18 cellular contexts compared by ENCODE assay signal in the genomic region with DNA sequence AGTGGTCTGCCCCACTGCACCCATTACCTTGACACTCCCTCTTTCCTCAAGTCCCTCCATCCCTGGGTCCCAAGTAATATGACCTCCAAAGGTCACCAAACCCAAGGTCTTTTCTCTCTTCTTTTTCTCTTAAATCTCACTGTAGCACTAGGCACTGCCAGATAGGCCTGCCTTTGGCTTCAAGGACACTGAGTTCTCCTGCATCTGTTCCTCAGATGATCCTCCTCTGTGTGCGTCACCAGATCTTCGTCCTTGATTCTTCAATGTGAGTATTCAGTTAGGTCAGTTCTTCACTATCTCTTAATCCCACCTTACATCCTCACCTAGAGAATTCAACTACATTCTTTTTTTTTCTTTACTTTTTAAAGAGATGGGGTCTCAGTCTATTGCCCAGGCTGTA.
DNase-seq lines count a peak whose midpoint lies in the region; ATAC-seq and TF ChIP-seq lines count a peak whose summit lies in the region.
"Had no signal": no experiment of that assay in that cellular context is flagged by ENCODE, and none has a peak within 500 bp of the region (broad histone marks: within the 10 kb centered on the region; RNA-seq: fewer than 3 reads in every experiment).

No MANE protein-coding gene starts in this region.

- H3K27ac Mint-ChIP-seq in CD4-positive, alpha-beta T cell: peak overlapping the region; percentile 9
- H3K27ac Mint-ChIP-seq in immature natural killer cell (peak overlapping the region; percentile 90 to 94 (median 93)), chondrocyte (ENCODE audit: unreplicated experiment) (no peak overlapping the region)
- H3K27ac Mint-ChIP-seq: GM23338, nephron had no signal

- H3K4me1 ChIP-seq in DOHH2 (ENCODE audit: control insufficient read depth, low read length): peaks cover 24% of the 10 kb centered on the region
- H3K4me1 ChIP-seq in OCI-LY7 (ENCODE audit: insufficient read depth, low read length, poor library complexity, severe bottlenecking): peaks cover 17% of the 10 kb centered on the region
- H3K4me1 ChIP-seq: psoas muscle had no signal

- intact Hi-C loops in CD4-positive, alpha-beta T cell (cut with DNase I, micrococcal nuclease): no loop called here
- intact Hi-C loops in OCI-LY7 (cut with micrococcal nuclease; ENCODE audit: unreplicated experiment): no loop called here

- no peak for ATAC-seq in CD4-positive, alpha-beta T cell (ENCODE audit: poor library complexity)
- ATAC-seq in GM21515 (IDR thresholded peaks at IDR 0.05; ENCODE audit: unreplicated experiment): no peak
- ATAC-seq: activated CD4-positive, CD25-positive, alpha-beta regulatory T cell treated with anti-CD3 and anti-CD28 coated beads, Interleukin-2, amount 50 U/mL, for 24 hours; activated naive CD4-positive, alpha-beta T cell treated with anti-CD3 and anti-CD28 coated beads, Interleukin-2, amount 50 U/mL, for 72 hours; GM23338; psoas muscle had no signal

- H3K9me3 ChIP-seq in CD4-positive, alpha-beta T cell (ENCODE audit: control insufficient read depth, low read length): no peaks in the 10 kb centered on the region
- H3K9me3 ChIP-seq in DOHH2 (ENCODE audit: control insufficient read depth, insufficient read depth, low read length) (no peaks in the 10 kb centered on the region), OCI-LY7 (ENCODE audit: low read length) (no peaks in the 10 kb centered on the region)
- H3K9me3 ChIP-seq: psoas muscle had no signal

- H3K4me1 Mint-ChIP-seq in CD4-positive, alpha-beta T cell (ENCODE audit: low read depth): peaks cover 41% of the 10 kb centered on the region
- H3K4me1 Mint-ChIP-seq in immature natural killer cell (peaks cover 80 to 81% of the 10 kb centered on the region in 2 donors), chondrocyte (ENCODE audit: low read depth) (no peaks in the 10 kb centered on the region)
- H3K4me1 Mint-ChIP-seq: nephron had no signal

- no peaks in the 10 kb centered on the region for H3K79me2 ChIP-seq in DOHH2 (ENCODE audit: control insufficient read depth, low read length)
- H3K79me2 ChIP-seq in OCI-LY7 (ENCODE audit: insufficient read depth, low read depth, low read length): no peaks in the 10 kb centered on the region

- 0 out of 2 replicates have a peak overlapping the region, but pooled peaks have one; percentile 12 for H3K4me3 ChIP-seq in DOHH2 (ENCODE audit: low read length)
- H3K4me3 ChIP-seq in OCI-LY7 (ENCODE audit: low read depth, low read length, poor library complexity, severe bottlenecking): no peak overlapping the region
- H3K4me3 ChIP-seq: GM23338, psoas muscle had no signal

- H2AFZ ChIP-seq in OCI-LY7 (ENCODE audit: low read length): no peak overlapping the region
- H2AFZ ChIP-seq: GM23338 had no signal

- POLR2A ChIA-PET in CD4-positive, alpha-beta T cell (lab: Charles Lee): no interaction called here
- POLR2A ChIA-PET in OCI-LY7 (lab: Charles Lee): interaction anchor here (0.6 kb wide), 1 partner anchor 107 kb away, joined by 3 read pairs; no protein-coding TSS in a partner anchor

- no peaks in the 10 kb centered on the region for H3K9me3 Mint-ChIP-seq in CD4-positive, alpha-beta T cell
- H3K9me3 Mint-ChIP-seq in immature natural killer cell (peaks cover 4 to 14% (median 7%) of the 10 kb centered on the region in 6 donors), chondrocyte (ENCODE audit: low read depth) (no peaks in the 10 kb centered on the region)

- peak overlapping the region; percentile 52 for H3K4me2 ChIP-seq in DOHH2 (ENCODE audit: low read length)
- 0 out of 2 replicates have a peak overlapping the region, but pooled peaks have one; percentile 11 for H3K4me2 ChIP-seq in OCI-LY7 (ENCODE audit: low read length)
- H3K4me2 ChIP-seq: GM23338 had no signal

- no peak for TF ChIP-seq CTCF in CD4-positive, alpha-beta T cell (IDR thresholded peaks at IDR 0.05)
- TF ChIP-seq CTCF in DOHH2 (IDR thresholded peaks at IDR 0.05; ENCODE audit: low read depth, low read length, poor library complexity, severe bottlenecking) (no peak), OCI-LY7 (conservative IDR thresholded peaks at IDR 0.05; ENCODE audit: low read length) (no peak), chondrocyte (IDR thresholded peaks at IDR 0.05) (no peak)

- H3K27me3 Mint-ChIP-seq in CD4-positive, alpha-beta T cell: no peaks in the 10 kb centered on the region
- peaks cover 7 to 12% (median 9%) of the 10 kb centered on the region in 3 donors for H3K27me3 Mint-ChIP-seq in immature natural killer cell (ENCODE audit: low read depth in 3 of 3)
- no peaks in the 10 kb centered on the region for H3K27me3 Mint-ChIP-seq in chondrocyte (ENCODE audit: low read depth)

- CTCF ChIA-PET in CD4-positive, alpha-beta T cell (lab: Charles Lee): no interaction called here
- CTCF ChIA-PET in OCI-LY7 (lab: Charles Lee; ENCODE audit: unreplicated experiment): no interaction called here

- H3F3A ChIP-seq in DOHH2 (ENCODE audit: control insufficient read depth, insufficient read depth): no peaks in the 10 kb centered on the region

- peaks cover 86% of the 10 kb centered on the region for H3K36me3 Mint-ChIP-seq in CD4-positive, alpha-beta T cell (ENCODE audit: low read depth)
- H3K36me3 Mint-ChIP-seq in immature natural killer cell (peaks cover 14 to 50% (median 21%) of the 10 kb centered on the region in 3 donors), chondrocyte (ENCODE audit: low read depth) (peaks cover 11% of the 10 kb centered on the region)

- no peaks in the 10 kb centered on the region for H3K9me2 ChIP-seq in DOHH2 (replicated peaks; ENCODE audit: control insufficient read depth, low read length)
- H3K9me2 ChIP-seq in OCI-LY7 (ENCODE audit: insufficient read depth, low read length): no peaks in the 10 kb centered on the region

- no TSS peak for BruUV-seq in OCI-LY7 (replicated peaks; lab: Mats Ljungman, UMichigan)

- no peak overlapping the region for H3K27ac ChIP-seq in CD4-positive, alpha-beta T cell (ENCODE audit: low read depth, low read length)
- H3K27ac ChIP-seq in DOHH2 (ENCODE audit: low read depth, low read length) (peak overlapping the region; percentile 41), OCI-LY7 (ENCODE audit: low read depth, low read length, poor library complexity, severe bottlenecking) (no peak overlapping the region)
- H3K27ac ChIP-seq: psoas muscle had no signal

- H3K36me3 ChIP-seq in DOHH2 (ENCODE audit: control insufficient read depth, low read length): 0 out of 2 replicates have a peak, but pooled peaks cover 2% of the 10 kb centered on the region
- H3K36me3 ChIP-seq in OCI-LY7 (ENCODE audit: insufficient read depth, low read length): no peaks in the 10 kb centered on the region

- H3K4me3 Mint-ChIP-seq in CD4-positive, alpha-beta T cell: no peak overlapping the region
- H3K4me3 Mint-ChIP-seq in immature natural killer cell: peak overlapping the region; percentile 51 to 82 (median 72)
- H3K4me3 Mint-ChIP-seq in chondrocyte (ENCODE audit: unreplicated experiment): no peak overlapping the region
- H3K4me3 Mint-ChIP-seq: GM23338, nephron had no signal

- H3K27me3 ChIP-seq in CD4-positive, alpha-beta T cell (ENCODE audit: control insufficient read depth, insufficient read depth, low read length): no peaks in the 10 kb centered on the region
- no peaks in the 10 kb centered on the region for H3K27me3 ChIP-seq in DOHH2 (ENCODE audit: control insufficient read depth, low read length)

- H4K20me1 ChIP-seq in DOHH2 (ENCODE audit: control insufficient read depth, insufficient read depth, low read depth, low read length) (no peaks in the 10 kb centered on the region), OCI-LY7 (ENCODE audit: insufficient read depth, low read length) (no peaks in the 10 kb centered on the region)

- DNase-seq in CD4-positive, alpha-beta T cell: no peak
- DNase-seq in OCI-LY7 (ENCODE audit: low spot score): no peak
- DNase-seq in immature natural killer cell: no peak
- DNase-seq in chondrocyte (ENCODE audit: low spot score): no peak
- no peak for DNase-seq in HCEC 1CT
- DNase-seq: foreskin melanocyte; kidney glomerular epithelial cell; NCI-H2029 treated with DMSO at 0.1 percent for 48 hours; NCI-H524; psoas muscle; SHP77 treated with DMSO at 0.1 percent for 48 hours; stimulated activated CD8-positive, alpha-beta memory T cell treated with anti-CD3 and anti-CD28 coated beads, Interleukin-4, amount 100 ng/mL, for 48 hours had no signal

Comparison
In these comparisons a context has a peak if more than half of its experiments do, and no peak if none do; other contexts are left out.
1. H3K4me3 Mint-ChIP-seq: peak in immature natural killer cell (5 of 5); none in CD4-positive, alpha-beta T cell (single experiment) and chondrocyte (single experiment).